In the genomic region with DNA sequence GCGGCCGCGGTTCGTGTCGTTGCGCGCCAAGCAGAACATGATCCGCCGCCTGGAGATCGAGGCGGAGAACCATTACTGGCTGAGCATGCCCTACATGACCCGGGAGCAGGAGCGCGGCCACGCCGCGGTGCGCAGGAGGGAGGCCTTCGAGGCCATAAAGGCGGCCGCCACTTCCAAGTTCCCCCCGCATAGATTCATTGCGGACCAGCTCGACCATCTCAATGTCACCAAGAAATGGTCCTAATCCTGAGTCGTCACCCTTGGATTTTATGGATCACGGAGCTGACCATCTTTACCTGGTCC, we compare ENCODE assay signal across 1 cellular context.
TF ChIP-seq lines count a peak whose summit lies in the region.

No MANE protein-coding gene starts in this region.

TF ChIP-seq in GM12878, 131 proteins besides CTCF, POLR2A, EP300 and RAD21 (continued from another document):
- TF ChIP-seq IRF5 (IDR thresholded peaks at IDR 0.05; ENCODE audit: borderline replicate concordance) = no peak
- 0 out of 2 replicates have a peak, but pooled peaks have one; percentile 12 for TF ChIP-seq HDGF (IDR thresholded peaks at IDR 0.05)
- peak; percentile 8 to 27; a peak in 1 of 4 replicates for TF ChIP-seq IKZF2 (IDR thresholded peaks at IDR 0.05)
- TF ChIP-seq, protein P1, sequence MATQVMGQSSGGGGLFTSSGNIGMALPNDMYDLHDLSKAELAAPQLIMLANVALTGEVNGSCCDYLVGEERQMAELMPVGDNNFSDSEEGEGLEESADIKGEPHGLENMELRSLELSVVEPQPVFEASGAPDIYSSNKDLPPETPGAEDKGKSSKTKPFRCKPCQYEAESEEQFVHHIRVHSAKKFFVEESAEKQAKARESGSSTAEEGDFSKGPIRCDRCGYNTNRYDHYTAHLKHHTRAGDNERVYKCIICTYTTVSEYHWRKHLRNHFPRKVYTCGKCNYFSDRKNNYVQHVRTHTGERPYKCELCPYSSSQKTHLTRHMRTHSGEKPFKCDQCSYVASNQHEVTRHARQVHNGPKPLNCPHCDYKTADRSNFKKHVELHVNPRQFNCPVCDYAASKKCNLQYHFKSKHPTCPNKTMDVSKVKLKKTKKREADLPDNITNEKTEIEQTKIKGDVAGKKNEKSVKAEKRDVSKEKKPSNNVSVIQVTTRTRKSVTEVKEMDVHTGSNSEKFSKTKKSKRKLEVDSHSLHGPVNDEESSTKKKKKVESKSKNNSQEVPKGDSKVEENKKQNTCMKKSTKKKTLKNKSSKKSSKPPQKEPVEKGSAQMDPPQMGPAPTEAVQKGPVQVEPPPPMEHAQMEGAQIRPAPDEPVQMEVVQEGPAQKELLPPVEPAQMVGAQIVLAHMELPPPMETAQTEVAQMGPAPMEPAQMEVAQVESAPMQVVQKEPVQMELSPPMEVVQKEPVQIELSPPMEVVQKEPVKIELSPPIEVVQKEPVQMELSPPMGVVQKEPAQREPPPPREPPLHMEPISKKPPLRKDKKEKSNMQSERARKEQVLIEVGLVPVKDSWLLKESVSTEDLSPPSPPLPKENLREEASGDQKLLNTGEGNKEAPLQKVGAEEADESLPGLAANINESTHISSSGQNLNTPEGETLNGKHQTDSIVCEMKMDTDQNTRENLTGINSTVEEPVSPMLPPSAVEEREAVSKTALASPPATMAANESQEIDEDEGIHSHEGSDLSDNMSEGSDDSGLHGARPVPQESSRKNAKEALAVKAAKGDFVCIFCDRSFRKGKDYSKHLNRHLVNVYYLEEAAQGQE (IDR thresholded peaks at IDR 0.05; ENCODE audit: low read depth, low read length) = no peak
